In genomic region chr9:128550770-128551651, GRCh38 we compare ENCODE assay signal across 8 cellular contexts. TPM values are rescaled to one million over a fixed set of nuclear protein-coding genes. Genes with fewer than 3 reads are reported as not detected.
DNase-seq lines count a peak whose midpoint lies in the region; ATAC-seq and TF ChIP-seq lines count a peak whose summit lies in the region.

No MANE protein-coding gene starts in this region.

- H3K36me3 ChIP-seq in stomach smooth muscle (ENCODE audit: control insufficient read depth in 2 of 2, insufficient read depth in 2 of 2, low read length in 2 of 2): no peaks in the 10 kb centered on the region

- H3K4me1 ChIP-seq in stomach smooth muscle (ENCODE audit: control insufficient read depth, insufficient read depth, low read length): peaks cover 45% of the 10 kb centered on the region

- no peaks in the 10 kb centered on the region for H3K9me3 ChIP-seq in stomach smooth muscle (ENCODE audit: control insufficient read depth in 2 of 2, low read length in 2 of 2)

- H3K4me3 ChIP-seq in cardiac fibroblast (replicated peaks in 1 of 2; ENCODE audit: low read depth in 2 of 2, low read length in 2 of 2) (peak overlapping the region; percentile 61 to 64), stomach smooth muscle (ENCODE audit: low read length in 2 of 2) (peak overlapping the region; percentile 65 to 85)

- ATAC-seq in left colon: no peak
- no peak for ATAC-seq in HG02973 (IDR thresholded peaks at IDR 0.05; ENCODE audit: unreplicated experiment)
- ATAC-seq in HG03378 (IDR thresholded peaks at IDR 0.05; ENCODE audit: unreplicated experiment): no peak

- H3K27ac ChIP-seq in stomach smooth muscle (ENCODE audit: low read length): peak overlapping the region; percentile 94

- intact Hi-C loops in left colon (cut with DNase I, micrococcal nuclease): no loop called here

- peak; percentile 18 for DNase-seq in COLO668 (lab: John Stamatoyannopoulos, UW; ENCODE audit: unreplicated experiment)
- peak; percentile 33 for DNase-seq in NCI-H446 treated with DMSO at 0.1 percent for 48 hours (lab: John Stamatoyannopoulos, UW)
- DNase-seq in cardiac fibroblast (ENCODE audit: low read depth in 2 of 2): peak; percentile 63 to 77
- peak; percentile 21 to 42 for DNase-seq in left colon
- DNase-seq in stimulated activated naive CD4-positive, alpha-beta T cell (lab: John Stamatoyannopoulos, UW): no peak

- no peaks in the 10 kb centered on the region for H3K27me3 ChIP-seq in stomach smooth muscle (ENCODE audit: control insufficient read depth in 1 of 2, insufficient read depth in 2 of 2, low read length in 2 of 2)

- H3K9ac ChIP-seq in stomach smooth muscle (ENCODE audit: low read length in 2 of 2): peak overlapping the region; percentile 63 to 68

- no peak for TF ChIP-seq CTCF in cardiac fibroblast (IDR thresholded peaks at IDR 0.05; ENCODE audit: low read depth, low read length)

RNA-seq across cellular contexts. Expression of gene SPTAN1, which starts 1.4 kb away (rescaled TPM):
- 100 to 1,000 TPM; 248 to 277 TPM for total RNA-seq in left colon

RNA-seq across cellular contexts. Expression of gene GLE1, which starts 46.5 kb away (rescaled TPM):
- total RNA-seq in left colon: 10 to 100 TPM; 26.6 to 34.5 TPM

Comparison
In these comparisons a context has a peak if more than half of its experiments do, and no peak if none do; other contexts are left out.
1. DNase-seq: peak in COLO668 (single experiment), NCI-H446 treated with DMSO at 0.1 percent for 48 hours (single experiment), cardiac fibroblast (2 of 2) and left colon (2 of 2); none in stimulated activated naive CD4-positive, alpha-beta T cell (0 of 6).